In the genomic region with DNA sequence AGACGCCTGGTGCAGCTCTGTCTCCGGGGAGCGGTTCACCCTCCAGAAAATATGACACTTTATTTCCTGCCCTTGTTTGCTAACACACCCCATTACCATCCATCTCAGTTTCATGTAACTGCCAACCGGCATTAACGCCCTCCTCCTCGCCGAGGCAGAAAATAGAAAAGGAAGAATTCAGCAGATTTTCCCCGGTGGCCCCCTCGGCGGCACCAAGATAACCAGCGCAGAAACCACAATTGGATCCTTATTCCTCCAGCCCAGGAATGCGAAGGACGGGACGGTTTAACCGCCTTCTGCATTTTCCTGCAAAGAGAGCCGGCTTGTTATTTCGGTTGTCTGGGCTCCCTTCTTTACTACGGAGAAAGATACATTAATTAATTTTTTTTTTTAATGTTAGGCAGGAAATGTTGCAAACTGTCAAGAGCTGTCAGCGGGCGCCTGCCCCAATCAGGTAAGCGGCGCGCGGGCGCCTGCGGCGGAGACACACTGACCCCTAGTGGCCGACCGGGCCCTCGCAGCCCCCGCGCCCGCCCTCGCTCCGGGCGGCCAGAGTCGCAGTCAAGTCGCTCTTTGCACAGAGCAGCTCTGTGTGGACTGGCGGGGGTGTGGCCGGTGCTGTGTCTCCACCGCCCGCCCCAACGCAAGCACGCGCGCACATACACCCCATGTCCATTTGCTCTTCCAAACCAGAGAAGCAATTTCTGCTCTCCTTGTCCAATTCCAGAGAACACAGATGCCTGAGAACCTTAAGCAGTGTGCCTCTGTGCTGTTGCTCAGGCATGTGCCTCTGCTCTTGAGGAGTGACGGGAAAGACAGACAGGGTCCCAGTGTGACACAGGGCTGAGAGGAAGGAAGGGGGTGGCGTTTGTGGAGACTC, we compare ENCODE assay signal across 8 cellular contexts. TPM values are rescaled to one million over a fixed set of nuclear protein-coding genes. Genes with fewer than 3 reads are reported as not detected.
A peak's percentile ranks its signal among the peaks of the same experiment; 100 is the strongest.
DNase-seq lines count a peak whose midpoint lies in the region; ATAC-seq and TF ChIP-seq lines count a peak whose summit lies in the region.

No MANE protein-coding gene starts in this region.

- TF ChIP-seq CTCF in HCT116 (IDR thresholded peaks at IDR 0.05 in 2 of 3, conservative IDR thresholded peaks at IDR 0.05 in 1 of 3; ENCODE audit: borderline replicate concordance in 1 of 3, insufficient read depth in 1 of 3, low read depth in 2 of 3, low read length in 2 of 3) (peak; percentile 91 to 99 (median 99)), parathyroid adenoma (IDR thresholded peaks at IDR 0.05) (peak; percentile 99), tibial nerve (IDR thresholded peaks at IDR 0.05) (peak; percentile 91 to 99 (median 97))

- H3K4me1 Mint-ChIP-seq in activated naive CD4-positive, alpha-beta T cell treated with anti-CD3 and anti-CD28 coated beads for 36 hours (ENCODE audit: low read depth), result peaks cover 30% of the 10 kb centered on the region

- TF ChIP-seq POLR2A in HCT116 (IDR thresholded peaks at IDR 0.05; ENCODE audit: borderline replicate concordance, extremely low read depth, insufficient read depth, insufficient read length), result no peak
- TF ChIP-seq POLR2A in tibial nerve (IDR thresholded peaks at IDR 0.05), result no peak

- H3K27me3 ChIP-seq in HCT116 (ENCODE audit: insufficient read depth, low read length) (peaks cover 5% of the 10 kb centered on the region; the same call in 1 of the 2 replicates), parathyroid adenoma (ENCODE audit: control insufficient read depth, insufficient read depth, low read length) (no peaks in the 10 kb centered on the region), tibial nerve (peaks cover 0 to 20% of the 10 kb centered on the region in 2 donors)

- H3K4me3 ChIP-seq in GM08714 (ENCODE audit: low read length) (peak overlapping the region; percentile 41; the same call in 1 of the 2 replicates), HCT116 (replicated peaks in 1 of 2; ENCODE audit: low read depth in 1 of 2, low read length in 2 of 2) (peak overlapping the region; percentile 31 to 49), parathyroid adenoma (ENCODE audit: low read depth, low read length) (no peak overlapping the region), tibial nerve (peak overlapping the region; percentile 4 to 44 (median 28))

- no TSS peak for BruUV-seq in HCT116 (replicated peaks; lab: Mats Ljungman, UMichigan)

- H3K4me1 ChIP-seq in HCT116 (ENCODE audit: control insufficient read depth in 1 of 2, insufficient read depth in 2 of 2, low read length in 2 of 2) (peaks cover 9 to 16% of the 10 kb centered on the region in 2 experiments; a peak in 3 of 4 replicates), parathyroid adenoma (no peaks in the 10 kb centered on the region), tibial nerve (peaks cover 0 to 17% (median 5%) of the 10 kb centered on the region in 4 donors)

- H2AFZ ChIP-seq in HCT116 (ENCODE audit: low read depth, low read length, poor library complexity, severe bottlenecking) (peak overlapping the region; percentile 89), parathyroid adenoma (peak overlapping the region; percentile 31)

- RAD21 ChIA-PET in HCT116 (lab: Charles Lee; ENCODE audit: low non-redundant PET in 1 of 2, low total read pairs in 2 of 2, uncharacterized antibody in 2 of 2, unreplicated experiment in 2 of 2), result interaction anchor here (0.7 to 2.1 kb wide), 10 partner anchors 40 to 280 kb away, joined by 3 to 10 read pairs (median 3); partner anchors contain the start of gene NOG (in 2 of the 2)

- H3K9me3 ChIP-seq in HCT116 (ENCODE audit: control insufficient read depth in 1 of 2, insufficient read depth in 1 of 2, low read depth in 1 of 2, low read length in 2 of 2) (no peaks in the 10 kb centered on the region), parathyroid adenoma (ENCODE audit: control insufficient read depth, low read length) (no peaks in the 10 kb centered on the region), tibial nerve (no peaks in the 10 kb centered on the region)

- no peaks in the 10 kb centered on the region for H4K20me1 ChIP-seq in HCT116 (ENCODE audit: insufficient read depth)

- DNase-seq in HCT116 (ENCODE audit: low read depth, low spot score) (peak; percentile 69), M059J (ENCODE audit: low read depth) (peak; percentile 63), SK-N-DZ (ENCODE audit: low spot score) (peak; percentile 57), glomerular visceral epithelial cell (ENCODE audit: extremely low spot score) (peak; percentile 75), tibial nerve (ENCODE audit: low spot score in 2 of 2) (peak; percentile 52 to 55)
- peak; percentile 89 for DNase-seq in activated naive CD4-positive, alpha-beta T cell treated with anti-CD3 and anti-CD28 coated beads for 36 hours

- H3K27ac Mint-ChIP-seq in activated naive CD4-positive, alpha-beta T cell treated with anti-CD3 and anti-CD28 coated beads for 36 hours, result peak overlapping the region; percentile 91

- peak overlapping the region; percentile 83 for H3K4me3 Mint-ChIP-seq in activated naive CD4-positive, alpha-beta T cell treated with anti-CD3 and anti-CD28 coated beads for 36 hours

- no peak overlapping the region for H3K27ac ChIP-seq in HCT116 (ENCODE audit: low read depth, low read length)
- no peak overlapping the region for H3K27ac ChIP-seq in parathyroid adenoma
- peak overlapping the region in 1 of 4 donors; percentile 66 for H3K27ac ChIP-seq in tibial nerve

- H3K9me2 ChIP-seq in HCT116 (ENCODE audit: insufficient read depth), result no peaks in the 10 kb centered on the region

- ATAC-seq in HCT116, result peak; percentile 99

- WGBS in tibial nerve, 2 donors, result 1 to 2% methylated on average over 48 of the region's 48 CpGs

- H3K79me2 ChIP-seq in HCT116 (ENCODE audit: insufficient read depth, low read length) (no peaks in the 10 kb centered on the region), parathyroid adenoma (no peaks in the 10 kb centered on the region)

- H3K36me3 ChIP-seq in HCT116 (ENCODE audit: control insufficient read depth in 1 of 2, insufficient read depth in 2 of 2, low read length in 2 of 2) (no peaks in the 10 kb centered on the region), parathyroid adenoma (ENCODE audit: control insufficient read depth, insufficient read depth, low read length) (no peaks in the 10 kb centered on the region), tibial nerve (no peaks in the 10 kb centered on the region)

- POLR2A ChIA-PET in HCT116 (lab: Charles Lee), result interaction anchor here (0.9 to 1.8 kb wide), 3 partner anchors 64 to 134 kb away, joined by 3 to 10 read pairs (median 3); partner anchors contain the start of gene TRIM25

- H3K4me2 ChIP-seq in HCT116 (ENCODE audit: low read length), result peak overlapping the region; percentile 83
- peak overlapping the region; percentile 70 for H3K4me2 ChIP-seq in parathyroid adenoma (ENCODE audit: low read length)

- peak overlapping the region; percentile 30 for H3K9ac ChIP-seq in HCT116 (ENCODE audit: low read length)
- no peak overlapping the region for H3K9ac ChIP-seq in parathyroid adenoma

- peak in 1 of 2 donors; percentile 61 for TF ChIP-seq EP300 in tibial nerve (IDR thresholded peaks at IDR 0.05)

- intact Hi-C loops in HCT116 (cut with micrococcal nuclease), result loop anchor here (1.0 to 10.0 kb wide), 5 partner anchors 63 to 1025 kb away; partner anchors contain the start of gene PCTP
- intact Hi-C loops in activated naive CD4-positive, alpha-beta T cell treated with anti-CD3 and anti-CD28 coated beads for 36 hours (cut with micrococcal nuclease), result loop anchor here (1.0 to 10.0 kb wide), 8 partner anchors 17 to 465 kb away; partner anchors contain the start of gene NOG

- H3K27me3 Mint-ChIP-seq in activated naive CD4-positive, alpha-beta T cell treated with anti-CD3 and anti-CD28 coated beads for 36 hours (ENCODE audit: low read depth), result no peaks in the 10 kb centered on the region

- no peaks in the 10 kb centered on the region for H3K36me3 Mint-ChIP-seq in activated naive CD4-positive, alpha-beta T cell treated with anti-CD3 and anti-CD28 coated beads for 36 hours (ENCODE audit: low read depth)

- CTCF ChIA-PET in HCT116 (lab: Charles Lee), result interaction anchor here (1.0 to 3.1 kb wide), 24 partner anchors 8 to 607 kb away, joined by 3 to 43 read pairs (median 5); partner anchors contain the start of gene NOG
- CTCF ChIA-PET in activated naive CD4-positive, alpha-beta T cell treated with anti-CD3 and anti-CD28 coated beads for 36 hours (lab: Charles Lee), result interaction anchor here (0.6 to 4.2 kb wide), 35 partner anchors 8 to 1544 kb away, joined by 3 to 69 read pairs (median 5); partner anchors contain the start of gene NOG

- H3K9me3 Mint-ChIP-seq in activated naive CD4-positive, alpha-beta T cell treated with anti-CD3 and anti-CD28 coated beads for 36 hours, result no peaks in the 10 kb centered on the region

- peak; percentile 98 for TF ChIP-seq RAD21 in HCT116 (IDR thresholded peaks at IDR 0.05; ENCODE audit: low read depth)

TF ChIP-seq in HCT116, 20 proteins besides CTCF, POLR2A, EP300 and RAD21 (continues in another document):
- TF ChIP-seq ELF1 (IDR thresholded peaks at IDR 0.05; ENCODE audit: borderline replicate concordance, low read depth) (no peak), EGR1 (IDR thresholded peaks at IDR 0.05; ENCODE audit: low read depth) (peak; percentile 83)
- TF ChIP-seq, protein P1, sequence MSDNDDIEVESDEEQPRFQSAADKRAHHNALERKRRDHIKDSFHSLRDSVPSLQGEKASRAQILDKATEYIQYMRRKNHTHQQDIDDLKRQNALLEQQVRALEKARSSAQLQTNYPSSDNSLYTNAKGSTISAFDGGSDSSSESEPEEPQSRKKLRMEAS (IDR thresholded peaks at IDR 0.05), result peak; percentile 74

RNA-seq across cellular contexts. Expression of gene C17orf67, which starts 53.6 kb away (rescaled TPM):
- total RNA-seq in HCT116 (2021; ENCODE audit: unreplicated experiment), result 0.84 TPM
- polyA plus RNA-seq in HCT116 (2012), result 0.53 and 0.59 TPM in 2 replicates
- 0.32 TPM in 1 of 2 replicates, not detected in the other for total RNA-seq in M059J (2014; rRNA removed; shearing (Covaris generic))
- polyA plus RNA-seq in SK-N-DZ (2014; cell fraction: cytosol; rRNA removed), result 0.36 and 0.50 TPM in 2 replicates
- 0.44 and 1.7 TPM in 2 replicates for polyA plus RNA-seq in SK-N-DZ (2014; cell fraction: nucleus; rRNA removed)
- total RNA-seq in activated naive CD4-positive, alpha-beta T cell treated with anti-CD3 and anti-CD28 coated beads for 36 hours, result 1 to 10 TPM; 1.9 to 2.2 TPM
- total RNA-seq in tibial nerve, result 1 to 10 TPM; 2.4 to 4.5 (median 3.1) TPM

RNA-seq across cellular contexts. Expression of gene DGKE, which starts 53.8 kb away (rescaled TPM):
- total RNA-seq in HCT116 (2021; ENCODE audit: unreplicated experiment) (5.2 TPM), tibial nerve (10 to 100 TPM; 10.5 to 45.9 (median 13.4) TPM)
- polyA plus RNA-seq in HCT116 (2012), result 0.86 and 0.95 TPM in 2 replicates
- 0.25 and 0.81 TPM in 2 replicates for total RNA-seq in M059J (2014; rRNA removed; shearing (Covaris generic))
- polyA plus RNA-seq in SK-N-DZ (2014; cell fraction: cytosol; rRNA removed), result 7.2 TPM in 2 replicates
- 14.2 and 15.5 TPM in 2 replicates for polyA plus RNA-seq in SK-N-DZ (2014; cell fraction: nucleus; rRNA removed)
- 10 to 100 TPM; 18.1 to 18.4 TPM for total RNA-seq in activated naive CD4-positive, alpha-beta T cell treated with anti-CD3 and anti-CD28 coated beads for 36 hours
